In the genomic region with DNA sequence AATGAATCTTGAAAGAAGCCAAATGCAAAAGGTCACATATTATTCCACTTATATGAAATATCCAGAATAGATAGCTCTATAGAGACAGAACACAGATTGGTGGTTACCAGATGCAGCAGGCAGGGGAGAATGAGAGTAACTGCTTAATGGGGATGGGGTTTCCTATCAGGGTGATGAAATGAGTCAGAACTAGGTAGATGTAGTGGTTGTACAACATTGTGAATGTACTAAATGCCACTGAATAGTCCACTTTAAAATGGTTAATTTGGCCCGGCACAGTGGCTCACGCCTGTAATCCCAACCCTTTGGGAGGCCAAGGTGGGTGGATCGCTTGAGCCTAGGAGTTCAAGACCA, we compare ENCODE assay signal across 15 cellular contexts.
"Had no signal": no experiment of that assay in that cellular context is flagged by ENCODE, and none has a peak within 500 bp of the region (broad histone marks: within the 10 kb centered on the region; RNA-seq: fewer than 3 reads in every experiment).

No MANE protein-coding gene starts in this region.

- H2AFZ ChIP-seq: parathyroid adenoma had no signal

- H3K79me2 ChIP-seq: parathyroid adenoma had no signal

- H3K36me3 Mint-ChIP-seq: memory B cell; stimulated activated memory B cell treated with anti-CD40 and anti-IgM and Interleukin-4, amounts not matched to agents 10 μg/mL and 1 μg/mL and 100 μg/mL, for 72 hours had no signal

- H3K27ac ChIP-seq: colonic mucosa, esophagus muscularis mucosa, left ventricle myocardium inferior, parathyroid adenoma, transverse colon, vagina had no signal

- H3K4me1 ChIP-seq: colonic mucosa, esophagus muscularis mucosa, left ventricle myocardium inferior, parathyroid adenoma, transverse colon, vagina had no signal

- DNase-seq: activated CD4-positive, CD25-positive, alpha-beta regulatory T cell; activated effector memory CD4-positive, alpha-beta T cell treated with Interleukin-2 at 50 U/mL for 16 hours; central memory CD4-positive, alpha-beta T cell; colonic mucosa; hippocampal formation; left ventricle myocardium inferior; naive thymus-derived CD8-positive, alpha-beta T cell; substantia nigra; transverse colon had no signal

- H3K4me1 Mint-ChIP-seq: activated naive CD4-positive, alpha-beta T cell treated with anti-CD3 and anti-CD28 coated beads, Interleukin-2, amount 50 U/mL, for 24 hours; memory B cell; naive thymus-derived CD8-positive, alpha-beta T cell; stimulated activated memory B cell treated with anti-CD40 and anti-IgM and Interleukin-4, amounts not matched to agents 10 μg/mL and 1 μg/mL and 100 μg/mL, for 72 hours had no signal

- ATAC-seq: naive thymus-derived CD8-positive, alpha-beta T cell; stimulated activated memory B cell treated with anti-CD40 and anti-IgM and Interleukin-4, amounts not matched to agents 10 μg/mL and 1 μg/mL and 100 μg/mL, for 72 hours had no signal

- H3K27ac Mint-ChIP-seq: activated naive CD4-positive, alpha-beta T cell treated with anti-CD3 and anti-CD28 coated beads, Interleukin-2, amount 50 U/mL, for 24 hours; memory B cell; naive thymus-derived CD8-positive, alpha-beta T cell; stimulated activated memory B cell treated with anti-CD40 and anti-IgM and Interleukin-4, amounts not matched to agents 10 μg/mL and 1 μg/mL and 100 μg/mL, for 72 hours had no signal

- H3K36me3 ChIP-seq: colonic mucosa, esophagus muscularis mucosa, left ventricle myocardium inferior, transverse colon, vagina had no signal

- H3K9me3 Mint-ChIP-seq: activated naive CD4-positive, alpha-beta T cell treated with anti-CD3 and anti-CD28 coated beads, Interleukin-2, amount 50 U/mL, for 24 hours; memory B cell; naive thymus-derived CD8-positive, alpha-beta T cell; stimulated activated memory B cell treated with anti-CD40 and anti-IgM and Interleukin-4, amounts not matched to agents 10 μg/mL and 1 μg/mL and 100 μg/mL, for 72 hours had no signal

- H3K9ac ChIP-seq: parathyroid adenoma had no signal

- H3K9me3 ChIP-seq: colonic mucosa, esophagus muscularis mucosa, left ventricle myocardium inferior, transverse colon, vagina had no signal

- H3K27me3 ChIP-seq: colonic mucosa, transverse colon, vagina had no signal

- H3K4me3 ChIP-seq: colonic mucosa, esophagus muscularis mucosa, left ventricle myocardium inferior, transverse colon, vagina had no signal

- H3K4me3 Mint-ChIP-seq: activated naive CD4-positive, alpha-beta T cell treated with anti-CD3 and anti-CD28 coated beads, Interleukin-2, amount 50 U/mL, for 24 hours; memory B cell; naive thymus-derived CD8-positive, alpha-beta T cell; stimulated activated memory B cell treated with anti-CD40 and anti-IgM and Interleukin-4, amounts not matched to agents 10 μg/mL and 1 μg/mL and 100 μg/mL, for 72 hours had no signal
